11 cellular contexts compared by ENCODE assay signal in the genomic region with DNA sequence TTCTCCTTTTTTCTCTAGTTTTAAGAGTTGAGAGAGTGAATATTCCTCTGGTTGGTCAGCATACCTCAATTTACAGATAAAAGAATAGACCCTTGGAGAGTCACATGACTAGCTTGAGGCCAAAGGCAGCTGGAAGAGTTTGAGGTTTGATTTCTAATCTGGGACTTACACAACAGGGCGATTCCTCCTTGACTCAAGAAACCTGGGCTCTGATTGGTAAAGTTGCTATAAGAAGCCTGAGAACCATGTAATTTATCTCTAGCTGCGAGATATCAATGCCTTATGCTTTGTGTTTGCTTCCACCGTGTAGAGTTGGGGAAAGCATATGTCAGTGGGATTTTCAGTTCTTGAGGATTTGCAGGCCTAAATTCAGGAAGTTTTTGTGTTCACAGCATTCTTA.
A peak's percentile ranks its signal among the peaks of the same experiment; 100 is the strongest.
DNase-seq lines count a peak whose midpoint lies in the region; ATAC-seq and TF ChIP-seq lines count a peak whose summit lies in the region.
"Had no signal": no experiment of that assay in that cellular context is flagged by ENCODE, and none has a peak within 500 bp of the region (broad histone marks: within the 10 kb centered on the region; RNA-seq: fewer than 3 reads in every experiment).

No MANE protein-coding gene starts in this region.

- BruUV-seq in PC-3 (replicated peaks; lab: Mats Ljungman, UMichigan), result TSS peak; percentile 73

- H3K4me3 ChIP-seq in AG10803 (ENCODE audit: low read length), result no peak overlapping the region
- peak overlapping the region; percentile 16; the same call in 1 of the 2 replicates for H3K4me3 ChIP-seq in PC-3 (ENCODE audit: low read length)
- H3K4me3 ChIP-seq in esophagus (ENCODE audit: low read depth in 1 of 2, low read length in 2 of 2), result no peak overlapping the region

- no peaks in the 10 kb centered on the region for H3K9me3 Mint-ChIP-seq in nephron
- H3K9me3 Mint-ChIP-seq: CD4-positive, CD25-positive, alpha-beta regulatory T cell had no signal

- H3K27me3 ChIP-seq in PC-3 (ENCODE audit: low read length) (no peaks in the 10 kb centered on the region), esophagus (ENCODE audit: control insufficient read depth in 1 of 2, insufficient read depth in 2 of 2, low read length in 2 of 2) (no peaks in the 10 kb centered on the region)

- no peak for ATAC-seq in PC-3

- peak overlapping the region in 1 of 3 experiments; percentile 5 for H3K4me3 Mint-ChIP-seq in nephron

- H3K4me2 ChIP-seq in PC-3 (ENCODE audit: low read length), result peak overlapping the region; percentile 63

- peak overlapping the region; percentile 53 to 85 (median 81) for H3K27ac Mint-ChIP-seq in nephron
- H3K27ac Mint-ChIP-seq: CD4-positive, CD25-positive, alpha-beta regulatory T cell had no signal

- H3K4me1 ChIP-seq in PC-3 (ENCODE audit: insufficient read depth, low read length) (peaks cover 83% of the 10 kb centered on the region), esophagus (ENCODE audit: control insufficient read depth in 2 of 2, insufficient read depth in 2 of 2, low read length in 1 of 2) (peaks cover 0 to 3% of the 10 kb centered on the region in 2 donors)

- peaks cover 60% of the 10 kb centered on the region for H3K4me1 Mint-ChIP-seq in nephron

- H3K36me3 ChIP-seq in PC-3 (ENCODE audit: low read depth, low read length) (0 out of 2 replicates have a peak, but pooled peaks cover 4% of the 10 kb centered on the region), esophagus (ENCODE audit: control insufficient read depth in 2 of 2, insufficient read depth in 2 of 2, low read length in 1 of 2) (no peaks in the 10 kb centered on the region)

- H3K36me3 Mint-ChIP-seq in nephron (ENCODE audit: low read depth), result peaks cover 34% of the 10 kb centered on the region

- no peaks in the 10 kb centered on the region for H3K27me3 Mint-ChIP-seq in nephron (ENCODE audit: low read depth)
- H3K27me3 Mint-ChIP-seq: CD4-positive, CD25-positive, alpha-beta regulatory T cell had no signal

- H3K9me2 ChIP-seq in PC-3 (replicated peaks; ENCODE audit: low read length), result no peaks in the 10 kb centered on the region

- H3K9me3 ChIP-seq in PC-3 (ENCODE audit: low read length), result no peaks in the 10 kb centered on the region
- no peaks in the 10 kb centered on the region for H3K9me3 ChIP-seq in esophagus (ENCODE audit: control insufficient read depth in 2 of 2, insufficient read depth in 1 of 2, low read depth in 1 of 2, low read length in 1 of 2)

- H4K20me1 ChIP-seq in PC-3 (ENCODE audit: low read length), result no peaks in the 10 kb centered on the region

- H3F3A ChIP-seq in PC-3 (ENCODE audit: low read length, unreplicated experiment), result peaks cover 8% of the 10 kb centered on the region

- CTCF ChIA-PET in PC-3 (lab: Charles Lee), result no interaction called here

- H3K27ac ChIP-seq in PC-3 (ENCODE audit: low read length), result peak overlapping the region; percentile 96
- H3K27ac ChIP-seq in esophagus (ENCODE audit: low read depth in 2 of 2, low read length in 1 of 2), result peak overlapping the region; percentile 68 to 90

- POLR2A ChIA-PET in PC-3 (lab: Charles Lee; ENCODE audit: unreplicated experiment), result no interaction called here

- peak overlapping the region; percentile 78 for H3K9ac ChIP-seq in PC-3 (ENCODE audit: low read length)

- intact Hi-C loops in PC-3 (cut with micrococcal nuclease), result loop anchor here (2.0 to 10.0 kb wide), 3 partner anchors 80 to 174 kb away; no protein-coding TSS in a partner anchor

- DNase-seq in AG10803 (ENCODE audit: low read depth) (peak; percentile 29), PC-3 (no peak), T-helper 2 cell (no peak), DMS79 treated with DMSO at 0.1 percent for 48 hours (lab: John Stamatoyannopoulos, UW) (no peak), A172 (ENCODE audit: low spot score) (no peak), Ammon's horn (ENCODE audit: low spot score) (no peak)
- DNase-seq: activated CD4-positive, alpha-beta T cell treated with anti-CD3 and anti-CD28 coated beads for 1 hour; CD4-positive, CD25-positive, alpha-beta regulatory T cell; stimulated activated naive CD4-positive, alpha-beta T cell had no signal

- H3K79me2 ChIP-seq in PC-3 (ENCODE audit: low read length), result peaks cover 80% of the 10 kb centered on the region

- TF ChIP-seq CTCF in AG10803 (conservative IDR thresholded peaks at IDR 0.05; ENCODE audit: low read length), result no peak
- TF ChIP-seq CTCF in PC-3 (conservative IDR thresholded peaks at IDR 0.05; ENCODE audit: low read depth, low read length), result no peak
- no peak for TF ChIP-seq CTCF in nephron (IDR thresholded peaks at IDR 0.05; ENCODE audit: unreplicated experiment in 3 of 3)

- H2AFZ ChIP-seq in PC-3 (ENCODE audit: low read length), result no peak overlapping the region

- 45 to 62% methylated on average over 3 of the region's 3 CpGs for WGBS in esophagus, 2 donors
